Comparison of ENCODE assay signal across 30 cellular contexts in genomic region chr6:35321091-35321490, GRCh38. TPM values are rescaled to one million over a fixed set of nuclear protein-coding genes. Genes with fewer than 3 reads are reported as not detected.
DNase-seq lines count a peak whose midpoint lies in the region; ATAC-seq, FAIRE-seq and TF ChIP-seq lines count a peak whose summit lies in the region.
"Had no signal": no experiment of that assay in that cellular context is flagged by ENCODE, and none has a peak within 500 bp of the region (broad histone marks: within the 10 kb centered on the region; RNA-seq: fewer than 3 reads in every experiment).

No MANE protein-coding gene starts in this region.

- in situ Hi-C loops in GM12878 (cut with MboI): no loop called here

- H3K9me3 ChIP-seq in HCT116 (ENCODE audit: control insufficient read depth in 1 of 2, insufficient read depth in 1 of 2, low read depth in 1 of 2, low read length in 2 of 2) (no peaks in the 10 kb centered on the region), GM12878 (replicated peaks; ENCODE audit: control insufficient read depth, insufficient read depth, low read length) (no peaks in the 10 kb centered on the region)
- H3K9me3 ChIP-seq: esophagus muscularis mucosa, heart right ventricle, lower lobe of right lung, mucosa of descending colon, spleen had no signal

- no peak overlapping the region for H3K4me2 ChIP-seq in HCT116 (ENCODE audit: low read length)
- no peak overlapping the region for H3K4me2 ChIP-seq in GM12878 (ENCODE audit: control insufficient read depth, insufficient read depth)

- FAIRE-seq in GM12878 (lab: Jason Lieb, UNC): no peak
- FAIRE-seq: GM18507 had no signal

- no peak for ATAC-seq in HCT116
- ATAC-seq in GM12878: no peak
- no peak for ATAC-seq in stimulated activated memory B cell treated with anti-CD40 and anti-IgM and Interleukin-4, amounts not matched to agents 10 μg/mL and 1 μg/mL and 100 μg/mL, for 72 hours
- ATAC-seq: foreskin keratinocyte, heart right ventricle, lower lobe of right lung, mucosa of descending colon, right cardiac atrium, WTC11 had no signal

- DNase-seq in activated naive CD4-positive, alpha-beta T cell treated with anti-CD3 and anti-CD28 coated beads, Interleukin-2, amount 10 ng/mL, durations not matched to agents 7 days and 5 days: no peak
- DNase-seq in activated naive CD4-positive, alpha-beta T cell treated with anti-CD3 and anti-CD28 coated beads, Interleukin-2, amount 50 U/mL, for 16 hours: no peak
- DNase-seq in HCT116 (ENCODE audit: low read depth, low spot score) (no peak), GM12878 (ENCODE audit: low read depth, low spot score) (no peak), NCI-H1694 treated with DMSO at 0.1 percent for 48 hours (lab: John Stamatoyannopoulos, UW) (no peak), DMS53 (lab: John Stamatoyannopoulos, UW) (no peak)
- no peak for DNase-seq in stimulated activated naive CD4-positive, alpha-beta T cell treated with Interleukin-2 at 50 U/mL for 16 hours (lab: John Stamatoyannopoulos, UW)
- DNase-seq: activated CD8-positive, alpha-beta memory T cell treated with anti-CD3 and anti-CD28 coated beads for 24 hours; aorta; C1 segment of cervical spinal cord; cortex of kidney; foreskin keratinocyte; H7; heart right ventricle; KBM-7; lower lobe of right lung; mucosa of descending colon; NCI-H1417 treated with DMSO at 0.1 percent for 48 hours; NCI-H446 treated with DMSO at 0.1 percent for 48 hours; right cardiac atrium; spleen; substantia nigra; T1000 had no signal

- no peak overlapping the region for H3K4me3 Mint-ChIP-seq in activated naive CD4-positive, alpha-beta T cell treated with anti-CD3 and anti-CD28 coated beads, Interleukin-2, amount 10 ng/mL, durations not matched to agents 7 days and 5 days
- no peak overlapping the region for H3K4me3 Mint-ChIP-seq in stimulated activated memory B cell treated with anti-CD40 and anti-IgM and Interleukin-4, amounts not matched to agents 10 μg/mL and 1 μg/mL and 100 μg/mL, for 72 hours
- H3K4me3 Mint-ChIP-seq: WTC11 had no signal

- H3K4me3 ChIP-seq in HCT116 (replicated peaks in 1 of 2; ENCODE audit: low read depth in 1 of 2, low read length in 2 of 2) (no peak overlapping the region), GM12878 (no peak overlapping the region)
- H3K4me3 ChIP-seq: cardiac muscle cell, esophagus muscularis mucosa, heart right ventricle, lower lobe of right lung, mucosa of descending colon, SK-N-MC, spleen had no signal

- H2AFZ ChIP-seq in HCT116 (ENCODE audit: low read depth, low read length, poor library complexity, severe bottlenecking) (no peak overlapping the region), GM12878 (ENCODE audit: control insufficient read depth, low read depth, low read length) (no peak overlapping the region)

- H3K27me3 Mint-ChIP-seq in activated naive CD4-positive, alpha-beta T cell treated with anti-CD3 and anti-CD28 coated beads, Interleukin-2, amount 10 ng/mL, durations not matched to agents 7 days and 5 days: no peaks in the 10 kb centered on the region
- no peaks in the 10 kb centered on the region for H3K27me3 Mint-ChIP-seq in stimulated activated memory B cell treated with anti-CD40 and anti-IgM and Interleukin-4, amounts not matched to agents 10 μg/mL and 1 μg/mL and 100 μg/mL, for 72 hours

- H3K79me2 ChIP-seq in HCT116 (ENCODE audit: insufficient read depth, low read length) (no peaks in the 10 kb centered on the region), GM12878 (ENCODE audit: control insufficient read depth, insufficient read depth, low read length) (no peaks in the 10 kb centered on the region)

- H3K9ac ChIP-seq in HCT116 (ENCODE audit: low read length) (no peak overlapping the region), GM12878 (ENCODE audit: control insufficient read depth, insufficient read depth, low read length) (no peak overlapping the region)

- H3K4me1 ChIP-seq in HCT116 (ENCODE audit: control insufficient read depth in 1 of 2, insufficient read depth in 2 of 2, low read length in 2 of 2) (no peaks in the 10 kb centered on the region), GM12878 (ENCODE audit: control insufficient read depth, insufficient read depth, low read length) (no peaks in the 10 kb centered on the region)
- H3K4me1 ChIP-seq: foreskin keratinocyte had no signal

- no peaks in the 10 kb centered on the region for H3K9me2 ChIP-seq in HCT116 (ENCODE audit: insufficient read depth)

- RAD21 ChIA-PET in HCT116 (lab: Charles Lee; ENCODE audit: low non-redundant PET in 1 of 2, low total read pairs in 2 of 2, uncharacterized antibody in 2 of 2, unreplicated experiment in 2 of 2): no interaction called here
- RAD21 ChIA-PET in GM12878 (lab: Charles Lee; ENCODE audit: unreplicated experiment): no interaction called here

- H4K20me1 ChIP-seq in HCT116 (ENCODE audit: insufficient read depth) (no peaks in the 10 kb centered on the region), GM12878 (ENCODE audit: control insufficient read depth, insufficient read depth) (no peaks in the 10 kb centered on the region)

- TF ChIP-seq RAD21 in HCT116 (IDR thresholded peaks at IDR 0.05; ENCODE audit: low read depth): no peak
- TF ChIP-seq RAD21 in GM12878 (IDR thresholded peaks at IDR 0.05; ENCODE audit: insufficient read depth, low read depth, low read length): no peak

- TF ChIP-seq EP300 in GM12878 (IDR thresholded peaks at IDR 0.05; ENCODE audit: borderline replicate concordance in 1 of 2, control insufficient read depth in 1 of 2, low read depth in 2 of 2, low read length in 2 of 2): no peak

- H3K36me3 Mint-ChIP-seq in activated naive CD4-positive, alpha-beta T cell treated with anti-CD3 and anti-CD28 coated beads, Interleukin-2, amount 10 ng/mL, durations not matched to agents 7 days and 5 days: peaks cover 70% of the 10 kb centered on the region
- peaks cover 67% of the 10 kb centered on the region for H3K36me3 Mint-ChIP-seq in stimulated activated memory B cell treated with anti-CD40 and anti-IgM and Interleukin-4, amounts not matched to agents 10 μg/mL and 1 μg/mL and 100 μg/mL, for 72 hours

- POLR2A ChIA-PET in HCT116 (lab: Charles Lee) (no interaction called here), GM12878 (lab: Charles Lee) (interaction anchor here (0.6 kb wide), 2 partner anchors 369 to 569 kb away, joined by 3 to 4 read pairs; no protein-coding TSS in a partner anchor)

- H3K36me3 ChIP-seq in HCT116 (ENCODE audit: control insufficient read depth in 1 of 2, insufficient read depth in 2 of 2, low read length in 2 of 2) (peaks cover 10 to 11% of the 10 kb centered on the region in 2 experiments; a peak in 2 of 4 replicates), GM12878 (ENCODE audit: control insufficient read depth in 2 of 2, insufficient read depth in 2 of 2, low read length in 1 of 2) (peaks cover 14 to 22% of the 10 kb centered on the region in 2 experiments)
- H3K36me3 ChIP-seq: cardiac muscle cell, esophagus muscularis mucosa had no signal

- SMC1A ChIA-PET in GM12878 (lab: Charles Lee; ENCODE audit: uncharacterized antibody, unreplicated experiment): no interaction called here

- peak overlapping the region; percentile 42 for H3K27ac Mint-ChIP-seq in activated naive CD4-positive, alpha-beta T cell treated with anti-CD3 and anti-CD28 coated beads, Interleukin-2, amount 10 ng/mL, durations not matched to agents 7 days and 5 days
- peak overlapping the region; percentile 27 for H3K27ac Mint-ChIP-seq in stimulated activated memory B cell treated with anti-CD40 and anti-IgM and Interleukin-4, amounts not matched to agents 10 μg/mL and 1 μg/mL and 100 μg/mL, for 72 hours
- H3K27ac Mint-ChIP-seq: WTC11 had no signal

- no peaks in the 10 kb centered on the region for H3K9me3 Mint-ChIP-seq in activated naive CD4-positive, alpha-beta T cell treated with anti-CD3 and anti-CD28 coated beads, Interleukin-2, amount 10 ng/mL, durations not matched to agents 7 days and 5 days
- no peaks in the 10 kb centered on the region for H3K9me3 Mint-ChIP-seq in stimulated activated memory B cell treated with anti-CD40 and anti-IgM and Interleukin-4, amounts not matched to agents 10 μg/mL and 1 μg/mL and 100 μg/mL, for 72 hours
- H3K9me3 Mint-ChIP-seq: neural crest cell, WTC11 had no signal

- H3K4me1 Mint-ChIP-seq in activated naive CD4-positive, alpha-beta T cell treated with anti-CD3 and anti-CD28 coated beads, Interleukin-2, amount 10 ng/mL, durations not matched to agents 7 days and 5 days: peaks cover 17% of the 10 kb centered on the region
- peaks cover 6% of the 10 kb centered on the region for H3K4me1 Mint-ChIP-seq in stimulated activated memory B cell treated with anti-CD40 and anti-IgM and Interleukin-4, amounts not matched to agents 10 μg/mL and 1 μg/mL and 100 μg/mL, for 72 hours

- intact Hi-C loops in HCT116 (cut with micrococcal nuclease) (no loop called here), GM12878 (cut with micrococcal nuclease; ENCODE audit: unreplicated experiment) (no loop called here)

- WGBS in GM12878 (ENCODE audit: insufficient coverage, insufficient replicate concordance, low lambda C conversion rate, missing lambda C conversion rate): 92% methylated on average over 8 of the region's 8 CpGs

- TF ChIP-seq CTCF in HCT116 (IDR thresholded peaks at IDR 0.05 in 2 of 3, conservative IDR thresholded peaks at IDR 0.05 in 1 of 3; ENCODE audit: borderline replicate concordance in 1 of 3, insufficient read depth in 1 of 3, low read depth in 2 of 3, low read length in 2 of 3) (no peak), GM12878 (IDR thresholded peaks at IDR 0.05 in 2 of 3, conservative IDR thresholded peaks at IDR 0.05 in 1 of 3; ENCODE audit: control insufficient read depth in 2 of 3, extremely low read depth in 1 of 3, insufficient read depth in 1 of 3, low read depth in 3 of 3, low read length in 3 of 3) (no peak)

- no peak for TF ChIP-seq POLR2A in HCT116 (IDR thresholded peaks at IDR 0.05; ENCODE audit: borderline replicate concordance, extremely low read depth, insufficient read depth, insufficient read length)
- TF ChIP-seq POLR2A in GM12878 (IDR thresholded peaks at IDR 0.05; ENCODE audit: low read depth, low read length): no peak

- CTCF ChIA-PET in activated naive CD4-positive, alpha-beta T cell treated with anti-CD3 and anti-CD28 coated beads, Interleukin-2, amount 10 ng/mL, durations not matched to agents 7 days and 5 days (lab: Charles Lee): interaction anchor here (0.6 to 1.4 kb wide), 2 partner anchors 9 to 230 kb away, joined by 3 read pairs; no protein-coding TSS in a partner anchor
- CTCF ChIA-PET in HCT116 (lab: Charles Lee): no interaction called here
- CTCF ChIA-PET in GM12878 (lab: Yijun Ruan, JAX): interaction anchor here (1.1 to 12.2 kb wide), 3 partner anchors 23 to 128 kb away, joined by 4 to 217 read pairs (median 67); partner anchors contain the start of genes DEF6 and FANCE

- no peaks in the 10 kb centered on the region for H3K27me3 ChIP-seq in HCT116 (ENCODE audit: insufficient read depth, low read length)
- no peaks in the 10 kb centered on the region for H3K27me3 ChIP-seq in GM12878 (replicated peaks in 1 of 2; ENCODE audit: control insufficient read depth in 2 of 2, insufficient read depth in 2 of 2, low read length in 1 of 2)
- H3K27me3 ChIP-seq: esophagus muscularis mucosa, foreskin keratinocyte, heart right ventricle, spleen had no signal

- BruUV-seq in HCT116 (replicated peaks; lab: Mats Ljungman, UMichigan): TSS peak; percentile 62
- BruUV-seq in GM12878 (replicated peaks; lab: Mats Ljungman, UMichigan): TSS peak; percentile 50

- H3K27ac ChIP-seq in HCT116 (ENCODE audit: low read depth, low read length): no peak overlapping the region
- no peak overlapping the region for H3K27ac ChIP-seq in GM12878 (ENCODE audit: control insufficient read depth, insufficient read depth)
- H3K27ac ChIP-seq: cardiac muscle cell, esophagus muscularis mucosa, foreskin keratinocyte, heart right ventricle, lower lobe of right lung, SK-N-MC, spleen had no signal

RNA-seq across cellular contexts. Expression of gene PPARD, which starts 21.3 kb away (rescaled TPM):
- total RNA-seq in HCT116 (2021; ENCODE audit: unreplicated experiment) (38.4 TPM), GM12878 (2014; rRNA removed) (4.5 and 4.9 TPM in 2 replicates), GM12878 (2014; rRNA removed; fragmentation: Illumina TruSeq; extraction: Trizol) (2.8 and 3.2 TPM in 2 replicates), GM12878 (2021) (12.2 and 12.3 TPM in 2 replicates)
- 49.8 and 55.1 TPM in 2 replicates for polyA plus RNA-seq in HCT116 (2012)
- total RNA-seq in GM12878 (2013; cell fraction: nucleolus; rRNA removed): 6.0 and 6.6 TPM in 2 replicates
- polyA plus RNA-seq in GM12878 (2011; ENCODE audit: low read depth): 3.6 TPM
- polyA plus RNA-seq in GM12878 (2011; rRNA removed) (3.3 and 5.7 TPM in 2 replicates), GM12878 (2014; fragmentation: Illumina TruSeq; extraction: Trizol) (3.1 and 7.9 TPM in 2 replicates), GM12878 (2014; fragmentation: Nextera tagmentation; extraction: Ambion mirVana) (under 1 TPM; 0.05 to 0.38 TPM), GM12878 (2014; rRNA removed) (12.6 and 14.5 TPM in 2 replicates), GM12878 (2016; fragmentation: Nextera tagmentation; extraction: Ambion mirVana) (1 to 10 TPM; 7.7 to 8.6 TPM)
- polyA plus RNA-seq in GM12878 (2011; cell fraction: cytosol; rRNA removed): 7.8 and 10.6 TPM in 2 replicates
- polyA plus RNA-seq in GM12878 (2011; cell fraction: nucleus; rRNA removed): 15.9 and 17.3 TPM in 2 replicates
- polyA plus RNA-seq in GM12878 (2012): 6.9 and 8.9 TPM in 2 replicates
- polyA minus RNA-seq in GM12878 (2011; rRNA and poly(A)+ RNA removed): 4.5 and 7.5 TPM in 2 replicates
- 3.2 and 3.7 TPM in 2 replicates for polyA minus RNA-seq in GM12878 (2011; cell fraction: cytosol; rRNA and poly(A)+ RNA removed)
- 2.3 and 3.5 TPM in 2 replicates for polyA minus RNA-seq in GM12878 (2011; cell fraction: nucleus; rRNA and poly(A)+ RNA removed)

RNA-seq across cellular contexts. Expression of gene DEF6, which starts 23.5 kb away (rescaled TPM):
- total RNA-seq in HCT116 (2021; ENCODE audit: unreplicated experiment) (40.4 TPM), GM12878 (2014; rRNA removed) (51.1 and 55.3 TPM in 2 replicates), GM12878 (2014; rRNA removed; fragmentation: Illumina TruSeq; extraction: Trizol) (26.9 and 29.3 TPM in 2 replicates), GM12878 (2021) (58.1 and 66.3 TPM in 2 replicates)
- 43.4 and 50.8 TPM in 2 replicates for polyA plus RNA-seq in HCT116 (2012)
- total RNA-seq in GM12878 (2013; cell fraction: nucleolus; rRNA removed): 29.5 and 31.1 TPM in 2 replicates
- 14.7 TPM for polyA plus RNA-seq in GM12878 (2011; ENCODE audit: low read depth)
- polyA plus RNA-seq in GM12878 (2011; rRNA removed) (26.1 and 42.3 TPM in 2 replicates), GM12878 (2014; fragmentation: Illumina TruSeq; extraction: Trizol) (9.3 and 21.6 TPM in 2 replicates), GM12878 (2014; fragmentation: Nextera tagmentation; extraction: Ambion mirVana) (1 to 10 TPM; 3.3 to 5.1 TPM), GM12878 (2014; rRNA removed) (59.8 and 72.1 TPM in 2 replicates), GM12878 (2016; fragmentation: Nextera tagmentation; extraction: Ambion mirVana) (10 to 100 TPM; 59.9 to 69.5 TPM)
- 52.1 and 69.4 TPM in 2 replicates for polyA plus RNA-seq in GM12878 (2011; cell fraction: cytosol; rRNA removed)
- 108 and 140 TPM in 2 replicates for polyA plus RNA-seq in GM12878 (2011; cell fraction: nucleus; rRNA removed)
- 35.5 and 37.3 TPM in 2 replicates for polyA plus RNA-seq in GM12878 (2012)
- polyA minus RNA-seq in GM12878 (2011; rRNA and poly(A)+ RNA removed): 34.4 and 55.3 TPM in 2 replicates
- polyA minus RNA-seq in GM12878 (2011; cell fraction: cytosol; rRNA and poly(A)+ RNA removed): 20.3 and 20.8 TPM in 2 replicates
- polyA minus RNA-seq in GM12878 (2011; cell fraction: nucleus; rRNA and poly(A)+ RNA removed): 24.4 and 32.3 TPM in 2 replicates
